In genomic region chr5:173472784-173473278, GRCh38 we compare ENCODE assay signal across 12 cellular contexts.
DNase-seq lines count a peak whose midpoint lies in the region; ATAC-seq and TF ChIP-seq lines count a peak whose summit lies in the region.
"Had no signal": no experiment of that assay in that cellular context is flagged by ENCODE, and none has a peak within 500 bp of the region (broad histone marks: within the 10 kb centered on the region; RNA-seq: fewer than 3 reads in every experiment).

No MANE protein-coding gene starts in this region.

- no peaks in the 10 kb centered on the region for H3K27me3 Mint-ChIP-seq in neural crest cell (ENCODE audit: low read depth)

- intact Hi-C loops in vagina (cut with DNase I): no loop called here

- H3K36me3 ChIP-seq in RWPE2 (ENCODE audit: low read depth): no peaks in the 10 kb centered on the region
- H3K36me3 ChIP-seq in vagina: no peaks in the 10 kb centered on the region
- H3K36me3 ChIP-seq: cardiac muscle cell had no signal

- H3K27ac ChIP-seq in RWPE2 (ENCODE audit: poor library complexity, severe bottlenecking) (peak overlapping the region; percentile 68), vagina (peak overlapping the region; percentile 74)
- H3K27ac ChIP-seq: cardiac muscle cell had no signal

- DNase-seq in RWPE2 (ENCODE audit: low spot score): no peak
- peak; percentile 63 for DNase-seq in fibroblast of mammary gland (ENCODE audit: low read depth)
- no peak for DNase-seq in neural crest cell (ENCODE audit: low read depth, low spot score)
- no peak for DNase-seq in vagina (ENCODE audit: extremely low spot score in 2 of 2)
- DNase-seq: KBM-7; NCI-H524; stimulated activated naive CD4-positive, alpha-beta T cell treated with Interleukin-2 at 50 U/mL for 16 hours; T-helper 2 cell had no signal

- H3K9me3 Mint-ChIP-seq in neural crest cell: no peaks in the 10 kb centered on the region

- H3K4me1 ChIP-seq in RWPE2 (ENCODE audit: insufficient read depth, poor library complexity, severe bottlenecking): peaks cover 18% of the 10 kb centered on the region
- H3K4me1 ChIP-seq in vagina: peaks cover 23% of the 10 kb centered on the region

- H3K27me3 ChIP-seq in RWPE2 (ENCODE audit: insufficient read depth, poor library complexity, severe bottlenecking) (no peaks in the 10 kb centered on the region), vagina (no peaks in the 10 kb centered on the region)
- H3K27me3 ChIP-seq: cardiac muscle cell had no signal

- peaks cover 27% of the 10 kb centered on the region for H3K4me1 Mint-ChIP-seq in neural crest cell

- peak overlapping the region; percentile 9 for H3K4me3 Mint-ChIP-seq in neural crest cell

- peak overlapping the region; percentile 81 for H3K27ac Mint-ChIP-seq in neural crest cell (ENCODE audit: unreplicated experiment)

- TF ChIP-seq POLR2A in vagina (IDR thresholded peaks at IDR 0.05): no peak

- TF ChIP-seq CTCF in RWPE2 (IDR thresholded peaks at IDR 0.05; ENCODE audit: poor library complexity, severe bottlenecking) (no peak), fibroblast of mammary gland (conservative IDR thresholded peaks at IDR 0.05; ENCODE audit: control insufficient read depth, insufficient read depth, low read depth, low read length) (no peak), neural crest cell (conservative IDR thresholded peaks at IDR 0.05) (no peak), vagina (IDR thresholded peaks at IDR 0.05) (no peak)

- H3K4me3 ChIP-seq in RWPE2 (ENCODE audit: severe bottlenecking): no peak overlapping the region
- no peak overlapping the region for H3K4me3 ChIP-seq in fibroblast of mammary gland (ENCODE audit: control insufficient read depth, low read depth, low read length)
- H3K4me3 ChIP-seq in vagina: no peak overlapping the region
- H3K4me3 ChIP-seq: cardiac muscle cell had no signal

- H3K9me3 ChIP-seq in RWPE2 (ENCODE audit: severe bottlenecking): no peaks in the 10 kb centered on the region
- H3K9me3 ChIP-seq in vagina: no peaks in the 10 kb centered on the region

- H3K36me3 Mint-ChIP-seq in neural crest cell (ENCODE audit: low read depth): no peaks in the 10 kb centered on the region

- ATAC-seq in RWPE2 (ENCODE audit: low read depth) (no peak; the same call in 2 of the 3 replicates), HG03432 (IDR thresholded peaks at IDR 0.05; ENCODE audit: unreplicated experiment) (no peak), GM18502 (IDR thresholded peaks at IDR 0.05; ENCODE audit: poor library complexity, unreplicated experiment) (no peak), GM18861 (IDR thresholded peaks at IDR 0.05; ENCODE audit: unreplicated experiment) (no peak)
